Comparison of ENCODE assay signal across 8 cellular contexts in the genomic region with DNA sequence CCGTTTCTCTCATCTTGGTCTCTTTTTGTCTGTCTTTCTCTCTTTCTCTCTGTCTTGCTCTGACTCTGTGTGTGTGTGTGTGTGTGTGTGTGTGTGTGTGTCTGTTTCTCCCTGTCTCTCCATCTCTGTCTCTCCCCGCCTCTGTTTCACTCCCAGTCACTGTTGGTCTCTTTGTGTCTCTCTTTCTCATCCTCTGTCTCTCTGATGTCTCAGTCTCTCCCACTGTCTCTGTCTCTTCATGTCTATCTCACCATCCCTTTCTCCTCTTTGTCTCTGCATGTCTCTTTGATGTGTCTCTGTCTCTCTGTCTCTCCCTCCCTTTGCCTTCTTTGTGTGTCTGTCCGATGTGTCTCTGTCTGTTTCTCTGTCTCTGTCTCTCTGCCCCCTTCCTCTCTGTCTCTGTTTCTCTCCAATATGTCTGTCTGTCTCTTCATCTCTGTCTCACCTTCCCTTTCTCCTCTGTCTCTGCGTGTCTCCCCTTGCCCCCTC. TPM values are rescaled to one million over a fixed set of nuclear protein-coding genes. Genes with fewer than 3 reads are reported as not detected.
DNase-seq lines count a peak whose midpoint lies in the region; ATAC-seq and TF ChIP-seq lines count a peak whose summit lies in the region.

No MANE protein-coding gene starts in this region.

- CTCF ChIA-PET in PC-9 (lab: Charles Lee) = no interaction called here

- TF ChIP-seq POLR2A in gastrocnemius medialis (IDR thresholded peaks at IDR 0.05) = no peak

- H3K4me3 ChIP-seq in SK-N-MC = peak overlapping the region; percentile 93
- H3K4me3 ChIP-seq in fibroblast of lung (replicated peaks in 1 of 4; ENCODE audit: control extremely low read depth in 1 of 4, insufficient read depth in 1 of 4, low read depth in 3 of 4, low read length in 4 of 4) = peak overlapping the region; percentile 67 to 93 (median 72)
- H3K4me3 ChIP-seq in gastrocnemius medialis = peak overlapping the region; percentile 87 to 99 (median 96)
- H3K4me3 ChIP-seq in PC-9 = no peak overlapping the region

- peak; percentile 30 for DNase-seq in G401 (ENCODE audit: low spot score)
- DNase-seq in SK-N-MC (ENCODE audit: low read depth, low spot score) = no peak
- peak; percentile 51 to 55 for DNase-seq in fibroblast of lung (ENCODE audit: low read depth in 2 of 2)
- no peak for DNase-seq in gastrocnemius medialis
- DNase-seq in NCI-H2029 (lab: John Stamatoyannopoulos, UW) = no peak
- DNase-seq in AG08395 (ENCODE audit: low spot score) = no peak
- DNase-seq in PC-9 = no peak
- DNase-seq in NCI-H187 (lab: John Stamatoyannopoulos, UW) = no peak

- H3K27ac ChIP-seq in SK-N-MC (peak overlapping the region; percentile 93), fibroblast of lung (ENCODE audit: insufficient read depth, low read length) (peak overlapping the region; percentile 84), gastrocnemius medialis (peak overlapping the region; percentile 98 to 100 (median 98)), PC-9 (no peak overlapping the region)

- H3K36me3 ChIP-seq in SK-N-MC (ENCODE audit: insufficient read depth, low read length) (no peaks in the 10 kb centered on the region), fibroblast of lung (ENCODE audit: control insufficient read depth, insufficient read depth, low read length) (peaks cover 5% of the 10 kb centered on the region), gastrocnemius medialis (no peaks in the 10 kb centered on the region), PC-9 (ENCODE audit: low read depth) (no peaks in the 10 kb centered on the region)

- in situ Hi-C loops in G401 (cut with HindIII; ENCODE audit: low sequenced_read_pairs) (no loop called here), gastrocnemius medialis (cut with MboI; ENCODE audit: low sequenced_read_pairs in 4 of 4) (no loop called here)

- no peaks in the 10 kb centered on the region for H3K9me3 ChIP-seq in SK-N-MC (ENCODE audit: low read depth, low read length)
- H3K9me3 ChIP-seq in fibroblast of lung (ENCODE audit: control insufficient read depth, insufficient read depth, low read depth, low read length) = no peaks in the 10 kb centered on the region
- no peaks in the 10 kb centered on the region for H3K9me3 ChIP-seq in gastrocnemius medialis
- H3K9me3 ChIP-seq in PC-9 (ENCODE audit: insufficient read depth, low read depth) = no peaks in the 10 kb centered on the region

- intact Hi-C loops in gastrocnemius medialis (cut with DNase I; ENCODE audit: low total_unique reads) (loop anchor here (2.0 kb wide), 1 partner anchor 14 kb away; no protein-coding TSS in a partner anchor), PC-9 (cut with micrococcal nuclease; ENCODE audit: unreplicated experiment) (no loop called here)

- POLR2A ChIA-PET in PC-9 (lab: Charles Lee; ENCODE audit: unreplicated experiment) = no interaction called here

- H3K4me2 ChIP-seq in fibroblast of lung (ENCODE audit: extremely low read depth, insufficient read depth, low read length) (peak overlapping the region; percentile 61), PC-9 (no peak overlapping the region)

- no TSS peak for BruUV-seq in PC-9 (replicated peaks; lab: Mats Ljungman, UMichigan)

- TF ChIP-seq CTCF in fibroblast of lung (conservative IDR thresholded peaks at IDR 0.05 in 1 of 2, IDR thresholded peaks at IDR 0.05 in 1 of 2; ENCODE audit: low read depth in 1 of 2, low read length in 2 of 2) (no peak), gastrocnemius medialis (IDR thresholded peaks at IDR 0.05 in 4 of 5, conservative IDR thresholded peaks at IDR 0.05 in 1 of 5) (no peak), PC-9 (conservative IDR thresholded peaks at IDR 0.05) (no peak)

- no peaks in the 10 kb centered on the region; the same call in 1 of the 2 replicates for H3F3A ChIP-seq in PC-9 (ENCODE audit: insufficient read depth, low read depth)

- no peaks in the 10 kb centered on the region for H3K27me3 ChIP-seq in fibroblast of lung (ENCODE audit: control insufficient read depth, insufficient read depth, low read length)
- H3K27me3 ChIP-seq in gastrocnemius medialis = no peaks in the 10 kb centered on the region
- H3K27me3 ChIP-seq in PC-9 (ENCODE audit: insufficient read depth, low read depth) = no peaks in the 10 kb centered on the region

- H3K9ac ChIP-seq in SK-N-MC (ENCODE audit: insufficient read length) = peak overlapping the region; percentile 95
- H3K9ac ChIP-seq in fibroblast of lung (ENCODE audit: insufficient read depth, low read length) = peak overlapping the region; percentile 57

- H3K79me2 ChIP-seq in fibroblast of lung (ENCODE audit: control insufficient read depth, insufficient read depth, low read length) (peaks cover 83% of the 10 kb centered on the region), PC-9 (ENCODE audit: low read depth) (peaks cover 69% of the 10 kb centered on the region)

- H2AFZ ChIP-seq in fibroblast of lung (ENCODE audit: low read length) (no peak overlapping the region), PC-9 (no peak overlapping the region)

- ATAC-seq in gastrocnemius medialis = no peak

- H3K4me1 ChIP-seq in fibroblast of lung (ENCODE audit: control insufficient read depth, extremely low read depth, insufficient read depth, low read length) (peaks cover 21% of the 10 kb centered on the region), gastrocnemius medialis (peaks cover 38 to 51% of the 10 kb centered on the region in 2 donors), PC-9 (replicated peaks; ENCODE audit: insufficient read depth) (0 out of 2 replicates have a peak, but pooled peaks cover 4% of the 10 kb centered on the region)

- no peaks in the 10 kb centered on the region for H3K9me2 ChIP-seq in PC-9 (ENCODE audit: insufficient read depth)

- no peaks in the 10 kb centered on the region for H4K20me1 ChIP-seq in fibroblast of lung (ENCODE audit: control insufficient read depth, extremely low read depth, insufficient read depth, low read length)
- peaks cover 16% of the 10 kb centered on the region for H4K20me1 ChIP-seq in PC-9 (ENCODE audit: insufficient read depth)

RNA-seq across cellular contexts. Expression of a gene that starts 2.5 kb away (rescaled TPM):
- total RNA-seq in G401 (2014; rRNA removed; shearing (Covaris generic)) = 3.2 and 8.9 TPM in 2 replicates
- 34.9 and 66.4 TPM in 2 replicates for total RNA-seq in fibroblast of lung
- 7.9 and 16.6 TPM in 2 replicates for polyA plus RNA-seq in fibroblast of lung
- polyA plus RNA-seq in fibroblast of lung (2012) = 89.7 and 117 TPM in 2 replicates
- polyA minus RNA-seq in fibroblast of lung (ENCODE audit: low replicate concordance) = 101 and 159 TPM in 2 replicates
- total RNA-seq in gastrocnemius medialis = 100 to 1,000 TPM in 3 of 4 donors, 10 to 100 TPM in 1; 90.2 to 403 (median 348) TPM
- total RNA-seq in PC-9 (2021) = 71.1 and 75.6 TPM in 2 replicates

Comparison
In these comparisons a context has a peak if more than half of its experiments do, and no peak if none do; other contexts are left out.
1. DNase-seq: peak in G401 (single experiment) and fibroblast of lung (2 of 2); none in SK-N-MC (single experiment), gastrocnemius medialis (0 of 2), NCI-H2029 (single experiment), AG08395 (single experiment), PC-9 (0 of 2) and NCI-H187 (0 of 2).